8 cellular contexts compared by ENCODE assay signal in the genomic region with DNA sequence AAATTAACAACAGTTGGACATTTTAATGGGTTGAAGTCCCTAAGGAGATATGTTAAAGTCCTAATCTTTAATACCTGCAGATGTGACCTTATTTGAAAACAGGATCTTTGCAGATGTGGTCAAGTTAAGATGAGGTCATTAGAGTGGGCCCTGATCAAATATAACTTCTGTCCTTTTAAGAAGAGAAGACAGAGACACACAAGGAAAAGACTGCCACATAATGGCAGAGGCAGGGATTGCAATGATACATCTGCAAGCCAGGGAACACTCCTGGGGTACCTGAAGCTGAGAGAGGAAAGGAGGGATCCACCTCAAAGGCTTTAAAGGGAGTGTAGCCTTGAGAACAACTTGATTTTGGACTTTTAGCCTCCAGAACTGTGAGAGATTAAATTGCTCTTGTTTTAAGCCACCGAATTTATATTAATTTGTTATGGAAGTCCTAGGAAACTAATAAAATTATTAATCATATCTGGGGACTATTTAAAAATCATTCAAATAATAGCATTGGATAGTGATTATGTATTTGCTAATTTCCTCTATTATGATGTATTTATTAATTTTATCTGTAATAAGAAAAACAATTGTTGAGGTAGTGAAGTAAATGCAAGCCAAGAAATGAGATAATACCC.
DNase-seq lines count a peak whose midpoint lies in the region; ATAC-seq, FAIRE-seq and TF ChIP-seq lines count a peak whose summit lies in the region.

No MANE protein-coding gene starts in this region.

- FAIRE-seq in GM12878 (lab: Jason Lieb, UNC) = peak; percentile 13

- no peaks in the 10 kb centered on the region for H3K36me3 ChIP-seq in GM12878 (ENCODE audit: control insufficient read depth in 2 of 2, insufficient read depth in 2 of 2, low read length in 1 of 2)

- peak; percentile 64 for DNase-seq in D341Med (ENCODE audit: low spot score)
- DNase-seq in GM20000 (ENCODE audit: low spot score) = peak; percentile 2
- peak; percentile 8 for DNase-seq in LNCaP clone FGC (ENCODE audit: low read depth)
- DNase-seq in GM12878 (ENCODE audit: low read depth, low spot score) = no peak
- peak; percentile 32 for DNase-seq in mucosa of gallbladder (ENCODE audit: low spot score)
- no peak for DNase-seq in AG08395 (ENCODE audit: low spot score)
- DNase-seq in activated T-helper 1 cell treated with anti-CD3 and anti-CD28 coated beads, Interleukin-12 subunit alpha, Interleukin-12 subunit beta, Interleukin-2, Interleukin-4 antibody, amounts not matched to agents 30 ng/mL and 10 ng/mL and 1 ng/mL, durations not matched to agents 14 hours and 24 hours and 36 hours (ENCODE audit: low spot score) = no peak

- TF ChIP-seq RAD21 in GM12878 (IDR thresholded peaks at IDR 0.05; ENCODE audit: insufficient read depth, low read depth, low read length) = peak; percentile 79

- no peaks in the 10 kb centered on the region for H3K4me1 ChIP-seq in GM12878 (ENCODE audit: control insufficient read depth, insufficient read depth, low read length)

- TF ChIP-seq CTCF in GM20000 (IDR thresholded peaks at IDR 0.05; ENCODE audit: extremely low read depth, missing control alignments) (peak; percentile 48), LNCaP clone FGC (IDR thresholded peaks at IDR 0.05; ENCODE audit: control insufficient read depth, extremely low read depth, insufficient read depth) (peak; percentile 81), GM12878 (IDR thresholded peaks at IDR 0.05 in 2 of 3, conservative IDR thresholded peaks at IDR 0.05 in 1 of 3; ENCODE audit: control insufficient read depth in 2 of 3, extremely low read depth in 1 of 3, insufficient read depth in 1 of 3, low read depth in 3 of 3, low read length in 3 of 3) (peak; percentile 60 to 69 (median 63))

- H4K20me1 ChIP-seq in GM12878 (ENCODE audit: control insufficient read depth, insufficient read depth) = no peaks in the 10 kb centered on the region

- BruUV-seq in GM12878 (replicated peaks; lab: Mats Ljungman, UMichigan) = no TSS peak

- H3K36me3 Mint-ChIP-seq in activated T-helper 1 cell treated with anti-CD3 and anti-CD28 coated beads, Interleukin-12 subunit alpha, Interleukin-12 subunit beta, Interleukin-2, Interleukin-4 antibody, amounts not matched to agents 30 ng/mL and 10 ng/mL and 1 ng/mL, durations not matched to agents 14 hours and 24 hours and 36 hours (ENCODE audit: low read depth) = no peaks in the 10 kb centered on the region

- RAD21 ChIA-PET in GM12878 (lab: Charles Lee; ENCODE audit: unreplicated experiment) = no interaction called here

- no peak for TF ChIP-seq POLR2A in GM12878 (IDR thresholded peaks at IDR 0.05; ENCODE audit: low read depth, low read length)

- H3K4me3 Mint-ChIP-seq in activated T-helper 1 cell treated with anti-CD3 and anti-CD28 coated beads, Interleukin-12 subunit alpha, Interleukin-12 subunit beta, Interleukin-2, Interleukin-4 antibody, amounts not matched to agents 30 ng/mL and 10 ng/mL and 1 ng/mL, durations not matched to agents 14 hours and 24 hours and 36 hours = no peak overlapping the region

- POLR2A ChIA-PET in GM12878 (lab: Charles Lee) = no interaction called here

- CTCF ChIA-PET in GM12878 (lab: Yijun Ruan, JAX) = interaction anchor here (1.1 to 1.4 kb wide), 2 partner anchors 44 to 409 kb away, joined by 3 to 6 read pairs; no protein-coding TSS in a partner anchor

- no peak overlapping the region for H3K4me2 ChIP-seq in GM12878 (ENCODE audit: control insufficient read depth, insufficient read depth)

- no peak overlapping the region for H3K4me3 ChIP-seq in LNCaP clone FGC (ENCODE audit: low read depth, low read length)
- no peak overlapping the region for H3K4me3 ChIP-seq in GM12878

- no peaks in the 10 kb centered on the region for H3K27me3 Mint-ChIP-seq in activated T-helper 1 cell treated with anti-CD3 and anti-CD28 coated beads, Interleukin-12 subunit alpha, Interleukin-12 subunit beta, Interleukin-2, Interleukin-4 antibody, amounts not matched to agents 30 ng/mL and 10 ng/mL and 1 ng/mL, durations not matched to agents 14 hours and 24 hours and 36 hours (ENCODE audit: insufficient read depth)

- intact Hi-C loops in GM12878 (cut with micrococcal nuclease; ENCODE audit: unreplicated experiment) = loop anchor here (1.0 to 2.0 kb wide), 2 partner anchors 230 to 410 kb away; no protein-coding TSS in a partner anchor
- intact Hi-C loops in activated T-helper 1 cell treated with anti-CD3 and anti-CD28 coated beads, Interleukin-12 subunit alpha, Interleukin-12 subunit beta, Interleukin-2, Interleukin-4 antibody, amounts not matched to agents 30 ng/mL and 10 ng/mL and 1 ng/mL, durations not matched to agents 14 hours and 24 hours and 36 hours (cut with micrococcal nuclease) = no loop called here

- no peaks in the 10 kb centered on the region for H3K9me3 Mint-ChIP-seq in activated T-helper 1 cell treated with anti-CD3 and anti-CD28 coated beads, Interleukin-12 subunit alpha, Interleukin-12 subunit beta, Interleukin-2, Interleukin-4 antibody, amounts not matched to agents 30 ng/mL and 10 ng/mL and 1 ng/mL, durations not matched to agents 14 hours and 24 hours and 36 hours

- no peaks in the 10 kb centered on the region for H3K27me3 ChIP-seq in GM12878 (replicated peaks in 1 of 2; ENCODE audit: control insufficient read depth in 2 of 2, insufficient read depth in 2 of 2, low read length in 1 of 2)

- in situ Hi-C loops in GM12878 (cut with MboI) = no loop called here

- no peak overlapping the region for H3K27ac ChIP-seq in GM12878 (ENCODE audit: control insufficient read depth, insufficient read depth)

- WGBS in GM12878 (ENCODE audit: insufficient coverage, insufficient replicate concordance, low lambda C conversion rate, missing lambda C conversion rate) = 0% methylated on average over 1 of the region's 1 CpG

- H3K9ac ChIP-seq in GM12878 (ENCODE audit: control insufficient read depth, insufficient read depth, low read length) = no peak overlapping the region

- no peak overlapping the region for H3K27ac Mint-ChIP-seq in activated T-helper 1 cell treated with anti-CD3 and anti-CD28 coated beads, Interleukin-12 subunit alpha, Interleukin-12 subunit beta, Interleukin-2, Interleukin-4 antibody, amounts not matched to agents 30 ng/mL and 10 ng/mL and 1 ng/mL, durations not matched to agents 14 hours and 24 hours and 36 hours

- SMC1A ChIA-PET in GM12878 (lab: Charles Lee; ENCODE audit: uncharacterized antibody, unreplicated experiment) = no interaction called here

- H3K9me3 ChIP-seq in GM12878 (replicated peaks; ENCODE audit: control insufficient read depth, insufficient read depth, low read length) = no peaks in the 10 kb centered on the region

- H3K79me2 ChIP-seq in GM12878 (ENCODE audit: control insufficient read depth, insufficient read depth, low read length) = no peaks in the 10 kb centered on the region

- no peak overlapping the region for H2AFZ ChIP-seq in GM12878 (ENCODE audit: control insufficient read depth, low read depth, low read length)

- H3K4me1 Mint-ChIP-seq in activated T-helper 1 cell treated with anti-CD3 and anti-CD28 coated beads, Interleukin-12 subunit alpha, Interleukin-12 subunit beta, Interleukin-2, Interleukin-4 antibody, amounts not matched to agents 30 ng/mL and 10 ng/mL and 1 ng/mL, durations not matched to agents 14 hours and 24 hours and 36 hours (ENCODE audit: low read depth) = no peaks in the 10 kb centered on the region

- no peak for TF ChIP-seq EP300 in GM12878 (IDR thresholded peaks at IDR 0.05; ENCODE audit: borderline replicate concordance in 1 of 2, control insufficient read depth in 1 of 2, low read depth in 2 of 2, low read length in 2 of 2)

- ATAC-seq in GM12878 = peak; percentile 91
- ATAC-seq in HG03457 (IDR thresholded peaks at IDR 0.05; ENCODE audit: unreplicated experiment) = no peak

TF ChIP-seq in GM12878, 131 proteins besides CTCF, POLR2A, EP300 and RAD21 (continues in another document):
- TF ChIP-seq ZNF217 (IDR thresholded peaks at IDR 0.05) (no peak), GABPA (IDR thresholded peaks at IDR 0.05; ENCODE audit: low read depth) (no peak), MYB (IDR thresholded peaks at IDR 0.05; ENCODE audit: borderline replicate concordance, low read depth, low read length) (no peak), KLF5 (IDR thresholded peaks at IDR 0.05; ENCODE audit: partially characterized antibody) (no peak), ZZZ3 (IDR thresholded peaks at IDR 0.05; ENCODE audit: control insufficient read depth, insufficient read length, low read depth) (no peak), STAT1 (conservative IDR thresholded peaks at IDR 0.05) (no peak), SMC3 (IDR thresholded peaks at IDR 0.05; ENCODE audit: borderline replicate concordance, low read length) (peak; percentile 46; the same call in 1 of the 2 replicates), RELA (IDR thresholded peaks at IDR 0.05; ENCODE audit: borderline replicate concordance, partially characterized antibody) (no peak), ATF7 (IDR thresholded peaks at IDR 0.05; ENCODE audit: low read depth) (peak; percentile 69), CREM (IDR thresholded peaks at IDR 0.05; ENCODE audit: low read depth) (0 out of 2 replicates have a peak, but pooled peaks have one; percentile 10)
- TF ChIP-seq, protein P1, sequence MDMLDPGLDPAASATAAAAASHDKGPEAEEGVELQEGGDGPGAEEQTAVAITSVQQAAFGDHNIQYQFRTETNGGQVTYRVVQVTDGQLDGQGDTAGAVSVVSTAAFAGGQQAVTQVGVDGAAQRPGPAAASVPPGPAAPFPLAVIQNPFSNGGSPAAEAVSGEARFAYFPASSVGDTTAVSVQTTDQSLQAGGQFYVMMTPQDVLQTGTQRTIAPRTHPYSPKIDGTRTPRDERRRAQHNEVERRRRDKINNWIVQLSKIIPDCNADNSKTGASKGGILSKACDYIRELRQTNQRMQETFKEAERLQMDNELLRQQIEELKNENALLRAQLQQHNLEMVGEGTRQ (IDR thresholded peaks at IDR 0.05; ENCODE audit: borderline replicate concordance, low read depth, low read length) = no peak
- TF ChIP-seq, protein P2, sequence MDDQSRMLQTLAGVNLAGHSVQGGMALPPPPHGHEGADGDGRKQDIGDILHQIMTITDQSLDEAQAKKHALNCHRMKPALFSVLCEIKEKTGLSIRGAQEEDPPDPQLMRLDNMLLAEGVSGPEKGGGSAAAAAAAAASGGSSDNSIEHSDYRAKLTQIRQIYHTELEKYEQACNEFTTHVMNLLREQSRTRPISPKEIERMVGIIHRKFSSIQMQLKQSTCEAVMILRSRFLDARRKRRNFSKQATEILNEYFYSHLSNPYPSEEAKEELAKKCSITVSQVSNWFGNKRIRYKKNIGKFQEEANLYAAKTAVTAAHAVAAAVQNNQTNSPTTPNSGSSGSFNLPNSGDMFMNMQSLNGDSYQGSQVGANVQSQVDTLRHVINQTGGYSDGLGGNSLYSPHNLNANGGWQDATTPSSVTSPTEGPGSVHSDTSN (IDR thresholded peaks at IDR 0.05; ENCODE audit: insufficient replicate concordance, low read depth, low read length) = no peak
- TF ChIP-seq, protein P3, sequence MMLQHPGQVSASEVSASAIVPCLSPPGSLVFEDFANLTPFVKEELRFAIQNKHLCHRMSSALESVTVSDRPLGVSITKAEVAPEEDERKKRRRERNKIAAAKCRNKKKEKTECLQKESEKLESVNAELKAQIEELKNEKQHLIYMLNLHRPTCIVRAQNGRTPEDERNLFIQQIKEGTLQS (IDR thresholded peaks at IDR 0.05; ENCODE audit: borderline replicate concordance, extremely low read depth, low read depth, low read length) = no peak

Comparison
In these comparisons a context has a peak if more than half of its experiments do, and no peak if none do; other contexts are left out.
1. DNase-seq: peak in D341Med (single experiment), GM20000 (single experiment), LNCaP clone FGC (single experiment) and mucosa of gallbladder (single experiment); none in GM12878 (single experiment), AG08395 (single experiment) and activated T-helper 1 cell treated with anti-CD3 and anti-CD28 coated beads, Interleukin-12 subunit alpha, Interleukin-12 subunit beta, Interleukin-2, Interleukin-4 antibody, amounts not matched to agents 30 ng/mL and 10 ng/mL and 1 ng/mL, durations not matched to agents 14 hours and 24 hours and 36 hours (single experiment).
2. Peak in every context shown above with its lines, with median percentiles within 50 percentile points of each other: CTCF ChIP-seq.